ENCODE assay signal across 33 cellular contexts in genomic region chr2:125658583-125658982, GRCh38.
"Had no signal": no experiment of that assay in that cellular context is flagged by ENCODE, and none has a peak within 500 bp of the region (broad histone marks: within the 10 kb centered on the region; RNA-seq: fewer than 3 reads in every experiment).

No MANE protein-coding gene starts in this region.

- H3K4me3 ChIP-seq: adrenal gland, body of pancreas, breast epithelium had no signal

- H3K4me1 Mint-ChIP-seq: activated B cell treated with CpG ODN at 0.5 μM for 24 hours; activated CD4-positive, alpha-beta T cell treated with anti-CD3 and anti-CD28 coated beads, Interleukin-2, amount 10 ng/mL, durations not matched to agents 24 days and 14 days; activated naive CD8-positive, alpha-beta T cell treated with anti-CD3 and anti-CD28 coated beads for 36 hours; activated T-helper 17 cell treated with anti-CD3 and anti-CD28 coated beads, Interleukin-2, amount 50 U/mL, for 72 hours had no signal

- ATAC-seq: activated CD8-positive, alpha-beta T cell treated with anti-CD3 and anti-CD28 coated beads for 36 hours; activated naive CD4-positive, alpha-beta T cell treated with anti-CD3 and anti-CD28 coated beads, Interleukin-2, amount 50 U/mL, for 72 hours; activated T-cell treated with anti-CD3 and anti-CD28 coated beads, Interleukin-2, amount 50 U/mL, for 4 hours; activated T-cell treated with anti-CD3 and anti-CD28 coated beads, Interleukin-2, amount 50 U/mL, for 72 hours; activated T-helper 17 cell treated with anti-CD3 and anti-CD28 coated beads, Interleukin-2, amount 50 U/mL, for 72 hours; body of pancreas had no signal

- H3K36me3 ChIP-seq: adrenal gland, brain microvascular endothelial cell, breast epithelium had no signal

- H3K27ac Mint-ChIP-seq: activated B cell treated with CpG ODN at 0.5 μM for 24 hours; activated CD4-positive, alpha-beta memory T cell treated with anti-CD3 and anti-CD28 coated beads for 36 hours; activated CD4-positive, alpha-beta T cell treated with anti-CD3 and anti-CD28 coated beads, Interleukin-2, amount 10 ng/mL, durations not matched to agents 24 days and 14 days; activated CD8-positive, alpha-beta T cell treated with anti-CD3 and anti-CD28 coated beads for 36 hours; activated naive CD4-positive, alpha-beta T cell treated with anti-CD3 and anti-CD28 coated beads for 36 hours; activated naive CD4-positive, alpha-beta T cell treated with anti-CD3 and anti-CD28 coated beads, Interleukin-2, amount 50 U/mL, for 72 hours; activated naive CD8-positive, alpha-beta T cell treated with anti-CD3 and anti-CD28 coated beads for 36 hours; activated T-cell treated with anti-CD3 and anti-CD28 coated beads, Interleukin-2, amount 50 U/mL, for 72 hours; activated T-helper 1 cell treated with anti-CD3 and anti-CD28 coated beads, Interleukin-12 subunit alpha, Interleukin-12 subunit beta, Interleukin-2, Interleukin-4 antibody, amounts not matched to agents 30 ng/mL and 10 ng/mL and 1 ng/mL, durations not matched to agents 14 hours and 24 hours and 36 hours; activated T-helper 17 cell treated with anti-CD3 and anti-CD28 coated beads, Interleukin-2, amount 50 U/mL, for 72 hours; T-helper 2 cell treated with Interferon-gamma antibody and Interleukin-4, amounts not matched to agents 5 μg/mL and 100 μg/mL, for 36 hours had no signal

- H3K4me1 ChIP-seq: adrenal gland, body of pancreas, breast epithelium had no signal

- H3K27ac ChIP-seq: adrenal gland, body of pancreas, brain microvascular endothelial cell, breast epithelium, VCaP had no signal

- H3K36me3 Mint-ChIP-seq: activated CD4-positive, alpha-beta memory T cell treated with anti-CD3 and anti-CD28 coated beads for 36 hours; activated naive CD4-positive, alpha-beta T cell treated with anti-CD3 and anti-CD28 coated beads, Interleukin-2, amount 50 U/mL, for 72 hours; activated naive CD8-positive, alpha-beta T cell treated with anti-CD3 and anti-CD28 coated beads for 36 hours had no signal

- H3K4me3 Mint-ChIP-seq: activated B cell treated with CpG ODN at 0.5 μM for 24 hours; activated CD4-positive, alpha-beta memory T cell treated with anti-CD3 and anti-CD28 coated beads for 36 hours; activated CD4-positive, alpha-beta T cell treated with anti-CD3 and anti-CD28 coated beads, Interleukin-2, amount 10 ng/mL, durations not matched to agents 24 days and 14 days; activated CD8-positive, alpha-beta T cell treated with anti-CD3 and anti-CD28 coated beads for 36 hours; activated naive CD4-positive, alpha-beta T cell treated with anti-CD3 and anti-CD28 coated beads for 36 hours; activated naive CD8-positive, alpha-beta T cell treated with anti-CD3 and anti-CD28 coated beads for 36 hours; activated T-cell treated with anti-CD3 and anti-CD28 coated beads, Interleukin-2, amount 50 U/mL, for 4 hours; activated T-cell treated with anti-CD3 and anti-CD28 coated beads, Interleukin-2, amount 50 U/mL, for 72 hours; activated T-helper 1 cell treated with anti-CD3 and anti-CD28 coated beads, Interleukin-12 subunit alpha, Interleukin-12 subunit beta, Interleukin-2, Interleukin-4 antibody, amounts not matched to agents 30 ng/mL and 10 ng/mL and 1 ng/mL, durations not matched to agents 14 hours and 24 hours and 36 hours; activated T-helper 17 cell treated with anti-CD3 and anti-CD28 coated beads, Interleukin-2, amount 50 U/mL, for 72 hours; T-helper 2 cell treated with Interferon-gamma antibody and Interleukin-4, amounts not matched to agents 5 μg/mL and 100 μg/mL, for 36 hours had no signal

- H3K9me3 ChIP-seq: adrenal gland, body of pancreas, breast epithelium had no signal

- DNase-seq: activated B cell treated with CpG ODN at 0.5 μM for 24 hours; activated CD4-positive, alpha-beta memory T cell treated with anti-CD3 and anti-CD28 coated beads for 36 hours; activated CD4-positive, alpha-beta T cell treated with anti-CD3 and anti-CD28 coated beads for 4 hours; activated CD4-positive, alpha-beta T cell treated with anti-CD3 and anti-CD28 coated beads, Interleukin-2, amount 10 ng/mL, durations not matched to agents 24 days and 14 days; activated CD4-positive, alpha-beta T cell treated with anti-CD3 and anti-CD28 coated beads, Interleukin-2, amount 50 U/mL, for 1 hour; activated CD4-positive, alpha-beta T cell treated with anti-CD3 and anti-CD28 coated beads, Interleukin-2, amount 50 U/mL, for 4 hours; activated CD4-positive, CD25-positive, alpha-beta regulatory T cell treated with anti-CD3 and anti-CD28 coated beads, Interleukin-2, amount 50 U/mL, for 72 hours; activated CD8-positive, alpha-beta memory T cell treated with anti-CD3 and anti-CD28 coated beads, Interleukin-2, amount 50 U/mL, for 4 hours; activated CD8-positive, alpha-beta T cell treated with anti-CD3 and anti-CD28 coated beads for 36 hours; activated effector memory CD4-positive, alpha-beta T cell treated with anti-CD3 and anti-CD28 coated beads, Interleukin-2, amount 50 U/mL, for 16 hours; activated gamma-delta T cell treated with Interleukin-2 at 50 U/mL for 16 hours; activated naive CD4-positive, alpha-beta T cell; activated naive CD4-positive, alpha-beta T cell treated with anti-CD3 and anti-CD28 coated beads for 36 hours; activated naive CD4-positive, alpha-beta T cell treated with anti-CD3 and anti-CD28 coated beads, Interleukin-2, amount 50 U/mL, for 16 hours; activated naive CD8-positive, alpha-beta T cell treated with anti-CD3 and anti-CD28 coated beads for 36 hours; activated T-cell treated with anti-CD3 and anti-CD28 coated beads for 4 hours; activated T-cell treated with anti-CD3 and anti-CD28 coated beads, Interleukin-2, amount 50 U/mL, for 1 hour; activated T-cell treated with anti-CD3 and anti-CD28 coated beads, Interleukin-2, amount 50 U/mL, for 4 hours; activated T-cell treated with anti-CD3 and anti-CD28 coated beads, Interleukin-2, amount 50 U/mL, for 72 hours; adrenal gland; amniotic stem cell; aorta; body of pancreas; brain microvascular endothelial cell; central memory CD4-positive, alpha-beta T cell; T-helper 2 cell; T-helper 9 cell had no signal

- H3K9me3 Mint-ChIP-seq: activated naive CD8-positive, alpha-beta T cell treated with anti-CD3 and anti-CD28 coated beads for 36 hours had no signal

- H3K27me3 Mint-ChIP-seq: activated B cell treated with CpG ODN at 0.5 μM for 24 hours; activated CD4-positive, alpha-beta memory T cell treated with anti-CD3 and anti-CD28 coated beads for 36 hours; activated CD4-positive, alpha-beta T cell treated with anti-CD3 and anti-CD28 coated beads, Interleukin-2, amount 10 ng/mL, durations not matched to agents 24 days and 14 days; activated CD8-positive, alpha-beta T cell treated with anti-CD3 and anti-CD28 coated beads for 36 hours; activated naive CD8-positive, alpha-beta T cell treated with anti-CD3 and anti-CD28 coated beads for 36 hours; activated T-helper 17 cell treated with anti-CD3 and anti-CD28 coated beads, Interleukin-2, amount 50 U/mL, for 72 hours had no signal

- H3K27me3 ChIP-seq: adrenal gland, body of pancreas, brain microvascular endothelial cell, breast epithelium had no signal
